11 cellular contexts compared by ENCODE assay signal in genomic region chr1:93670141-93670540, GRCh38. TPM values are rescaled to one million over a fixed set of nuclear protein-coding genes. Genes with fewer than 3 reads are reported as not detected.
DNase-seq lines count a peak whose midpoint lies in the region; ATAC-seq, FAIRE-seq and TF ChIP-seq lines count a peak whose summit lies in the region.
"Had no signal": no experiment of that assay in that cellular context is flagged by ENCODE, and none has a peak within 500 bp of the region (broad histone marks: within the 10 kb centered on the region; RNA-seq: fewer than 3 reads in every experiment).

No MANE protein-coding gene starts in this region.

- no peak overlapping the region for H3K4me3 ChIP-seq in sigmoid colon
- H3K4me3 ChIP-seq: tibial artery had no signal

- peaks cover 0 to 100% (median 97%) of the 10 kb centered on the region in 4 donors for H3K4me1 ChIP-seq in sigmoid colon

- peaks cover 8% of the 10 kb centered on the region for H3K27me3 Mint-ChIP-seq in activated CD4-positive, alpha-beta memory T cell treated with anti-CD3 and anti-CD28 coated beads, Interleukin-2, amount 10 ng/mL, durations not matched to agents 7 days and 5 days
- H3K27me3 Mint-ChIP-seq: activated B cell treated with CpG ODN at 0.5 μM for 24 hours had no signal

- peak; percentile 85 for FAIRE-seq in H54 (lab: Jason Lieb, UNC)

- TF ChIP-seq CTCF in sigmoid colon (IDR thresholded peaks at IDR 0.05), result no peak
- no peak for TF ChIP-seq CTCF in GM13977 (IDR thresholded peaks at IDR 0.05; ENCODE audit: extremely low read depth, insufficient read depth, missing control alignments)

- peak in 3 of 4 donors; percentile 16 to 70 (median 19) for TF ChIP-seq EP300 in sigmoid colon (IDR thresholded peaks at IDR 0.05)

- no peak for TF ChIP-seq POLR2A in H54 (IDR thresholded peaks at IDR 0.05; ENCODE audit: low read depth, low read length)
- no peak for TF ChIP-seq POLR2A in sigmoid colon (IDR thresholded peaks at IDR 0.05)

- no peak overlapping the region for H3K4me3 Mint-ChIP-seq in activated CD4-positive, alpha-beta memory T cell treated with anti-CD3 and anti-CD28 coated beads, Interleukin-2, amount 10 ng/mL, durations not matched to agents 7 days and 5 days
- H3K4me3 Mint-ChIP-seq: activated B cell treated with CpG ODN at 0.5 μM for 24 hours had no signal

- peak overlapping the region in 3 of 4 donors; percentile 55 to 86 (median 75) for H3K27ac ChIP-seq in sigmoid colon
- H3K27ac ChIP-seq: tibial artery had no signal

- H3K27ac Mint-ChIP-seq in activated CD4-positive, alpha-beta memory T cell treated with anti-CD3 and anti-CD28 coated beads, Interleukin-2, amount 10 ng/mL, durations not matched to agents 7 days and 5 days, result no peak overlapping the region
- H3K27ac Mint-ChIP-seq: activated B cell treated with CpG ODN at 0.5 μM for 24 hours had no signal

- 84 to 91% methylated on average over 1 of the region's 1 CpG for WGBS in sigmoid colon, 2 donors

- POLR2A ChIA-PET in activated CD4-positive, alpha-beta memory T cell treated with anti-CD3 and anti-CD28 coated beads, Interleukin-2, amount 10 ng/mL, durations not matched to agents 7 days and 5 days (lab: Charles Lee), result interaction anchor here (0.9 kb wide), 1 partner anchor 34 kb away, joined by 3 read pairs; no protein-coding TSS in a partner anchor

- H3K36me3 Mint-ChIP-seq in activated CD4-positive, alpha-beta memory T cell treated with anti-CD3 and anti-CD28 coated beads, Interleukin-2, amount 10 ng/mL, durations not matched to agents 7 days and 5 days (ENCODE audit: low read depth), result peaks cover 3% of the 10 kb centered on the region

- in situ Hi-C loops in GM13977 (cut with MboI; ENCODE audit: low pct_unique_long_range_greater_than_20kb, low sequenced_read_pairs, unreplicated experiment), result no loop called here

- no peaks in the 10 kb centered on the region for H3K9me3 ChIP-seq in sigmoid colon
- H3K9me3 ChIP-seq: tibial artery had no signal

- DNase-seq in H54 (ENCODE audit: insufficient read length, low spot score) (peak; percentile 47), SW480 (ENCODE audit: low spot score) (peak; percentile 62), foreskin melanocyte (peak; percentile 81), sigmoid colon (peak; percentile 84), GM13977 (ENCODE audit: low spot score) (no peak)
- no peak for DNase-seq in activated CD4-positive, alpha-beta memory T cell treated with anti-CD3 and anti-CD28 coated beads, Interleukin-2, amount 10 ng/mL, durations not matched to agents 7 days and 5 days
- DNase-seq: activated B cell treated with CpG ODN at 0.5 μM for 24 hours, NCI-H524 treated with DMSO at 0.1 percent for 48 hours, tibial artery had no signal

- no peaks in the 10 kb centered on the region for H3K4me1 Mint-ChIP-seq in activated CD4-positive, alpha-beta memory T cell treated with anti-CD3 and anti-CD28 coated beads, Interleukin-2, amount 10 ng/mL, durations not matched to agents 7 days and 5 days

- H3K9me3 Mint-ChIP-seq in activated CD4-positive, alpha-beta memory T cell treated with anti-CD3 and anti-CD28 coated beads, Interleukin-2, amount 10 ng/mL, durations not matched to agents 7 days and 5 days, result no peaks in the 10 kb centered on the region
- H3K9me3 Mint-ChIP-seq: activated B cell treated with CpG ODN at 0.5 μM for 24 hours had no signal

- ATAC-seq in GM21360 (IDR thresholded peaks at IDR 0.05; ENCODE audit: unreplicated experiment) (no peak), HG03565 (IDR thresholded peaks at IDR 0.05; ENCODE audit: unreplicated experiment) (no peak)

- CTCF ChIA-PET in activated CD4-positive, alpha-beta memory T cell treated with anti-CD3 and anti-CD28 coated beads, Interleukin-2, amount 10 ng/mL, durations not matched to agents 7 days and 5 days (lab: Charles Lee), result interaction anchor here (0.7 to 2.2 kb wide), 6 partner anchors 10 to 143 kb away, joined by 3 to 7 read pairs (median 3); partner anchors contain the start of gene BCAR3

- intact Hi-C loops in sigmoid colon (cut with DNase I), result no loop called here

- no peaks in the 10 kb centered on the region for H3K27me3 ChIP-seq in sigmoid colon
- H3K27me3 ChIP-seq: tibial artery had no signal

- H3K36me3 ChIP-seq in sigmoid colon, result no peaks in the 10 kb centered on the region
- H3K36me3 ChIP-seq: tibial artery had no signal

RNA-seq across cellular contexts. Expression of gene BCAR3, which starts 11.5 kb away (rescaled TPM):
- total RNA-seq in sigmoid colon, result 10 to 100 TPM; 12.3 to 22.1 (median 18.2) TPM
- polyA plus RNA-seq in sigmoid colon, result 10 to 100 TPM; 24.8 to 43.2 (median 39.5) TPM
- total RNA-seq in activated CD4-positive, alpha-beta memory T cell treated with anti-CD3 and anti-CD28 coated beads, Interleukin-2, amount 10 ng/mL, durations not matched to agents 7 days and 5 days, result 1 to 10 TPM; 3.1 to 3.9 TPM

Comparison
In these comparisons a context has a peak if more than half of its experiments do, and no peak if none do; other contexts are left out.
1. DNase-seq: peak in H54 (single experiment), SW480 (single experiment), foreskin melanocyte (single experiment) and sigmoid colon (single experiment); none in GM13977 (single experiment) and activated CD4-positive, alpha-beta memory T cell treated with anti-CD3 and anti-CD28 coated beads, Interleukin-2, amount 10 ng/mL, durations not matched to agents 7 days and 5 days (single experiment).